ENCODE assay signal across 18 cellular contexts in genomic region chr2:120605231-120605935, GRCh38.
DNase-seq lines count a peak whose midpoint lies in the region; ATAC-seq and TF ChIP-seq lines count a peak whose summit lies in the region.
"Had no signal": no experiment of that assay in that cellular context is flagged by ENCODE, and none has a peak within 500 bp of the region (broad histone marks: within the 10 kb centered on the region; RNA-seq: fewer than 3 reads in every experiment).

No MANE protein-coding gene starts in this region.

- no peaks in the 10 kb centered on the region for H3K36me3 ChIP-seq in upper lobe of left lung
- H3K36me3 ChIP-seq: tibial artery had no signal

- no peak for TF ChIP-seq CTCF in upper lobe of left lung (IDR thresholded peaks at IDR 0.05)

- DNase-seq in SIG-M5 treated with dmso at 0.1 percent for 504 hours (lab: John Stamatoyannopoulos, UW; ENCODE audit: unreplicated experiment) (peak; percentile 68), SIG-M5 (lab: John Stamatoyannopoulos, UW) (no peak), NCI-H2196 treated with DMSO at 0.1 percent for 48 hours (lab: John Stamatoyannopoulos, UW; ENCODE audit: unreplicated experiment) (peak; percentile 60), dermis blood vessel endothelial cell (peak; percentile 19), upper lobe of left lung (peak in 1 of 2 donors; percentile 64), T-helper 17 cell (no peak)
- DNase-seq: ACHN; activated T-cell treated with anti-CD3 and anti-CD28 coated beads, Interleukin-2, amount 50 U/mL, for 4 hours; COR-L47; mesenchymal stem cell; NCI-H446; stimulated activated CD4-positive, alpha-beta T cell treated with anti-CD3 and anti-CD28 coated beads, Interleukin-4, amount 100 ng/mL, for 4 hours had no signal

- no peak for TF ChIP-seq EP300 in upper lobe of left lung (IDR thresholded peaks at IDR 0.05)

- H3K4me3 ChIP-seq in upper lobe of left lung = no peak overlapping the region
- H3K4me3 ChIP-seq: tibial artery had no signal

- ATAC-seq in upper lobe of left lung (ENCODE audit: low FRiP score in 2 of 2) (peak; percentile 28 to 61), T-helper 17 cell (no peak), HG03457 (IDR thresholded peaks at IDR 0.05; ENCODE audit: unreplicated experiment) (no peak), HG03565 (IDR thresholded peaks at IDR 0.05; ENCODE audit: unreplicated experiment) (no peak)
- ATAC-seq: activated T-cell treated with anti-CD3 and anti-CD28 coated beads, Interleukin-2, amount 50 U/mL, for 4 hours; sciatic nerve had no signal

- peaks cover 27% of the 10 kb centered on the region for H3K27me3 Mint-ChIP-seq in T-helper 17 cell

- WGBS in upper lobe of left lung, 2 donors = 59 to 67% methylated on average over 8 to 10 of the region's 10 CpGs

- H3K4me1 ChIP-seq in upper lobe of left lung = no peaks in the 10 kb centered on the region

- H3K27me3 ChIP-seq in upper lobe of left lung = no peaks in the 10 kb centered on the region
- H3K27me3 ChIP-seq: tibial artery had no signal

- H3K9me3 ChIP-seq in upper lobe of left lung (no peaks in the 10 kb centered on the region), T-helper 17 cell (ENCODE audit: control insufficient read depth, low read length, poor library complexity, severe bottlenecking) (no peaks in the 10 kb centered on the region)
- H3K9me3 ChIP-seq: tibial artery had no signal

- H3K27ac ChIP-seq in upper lobe of left lung = no peak overlapping the region
- H3K27ac ChIP-seq: tibial artery had no signal

- no peak for TF ChIP-seq POLR2A in upper lobe of left lung (IDR thresholded peaks at IDR 0.05)

- no peak overlapping the region for H3K4me3 Mint-ChIP-seq in T-helper 17 cell
- H3K4me3 Mint-ChIP-seq: activated T-cell treated with anti-CD3 and anti-CD28 coated beads, Interleukin-2, amount 50 U/mL, for 4 hours; central memory CD8-positive, alpha-beta T cell; neural crest cell had no signal

- H3K4me1 Mint-ChIP-seq in T-helper 17 cell = peaks cover 6% of the 10 kb centered on the region
- H3K4me1 Mint-ChIP-seq: central memory CD8-positive, alpha-beta T cell had no signal

- no peak overlapping the region for H3K27ac Mint-ChIP-seq in T-helper 17 cell

- H3K36me3 Mint-ChIP-seq in T-helper 17 cell (ENCODE audit: low read depth) = no peaks in the 10 kb centered on the region

Comparison
In these comparisons a context has a peak if more than half of its experiments do, and no peak if none do; other contexts are left out.
1. DNase-seq: peak in SIG-M5 treated with dmso at 0.1 percent for 504 hours (single experiment), NCI-H2196 treated with DMSO at 0.1 percent for 48 hours (single experiment) and dermis blood vessel endothelial cell (single experiment); none in SIG-M5 (single experiment) and T-helper 17 cell (0 of 3).
2. ATAC-seq: peak in upper lobe of left lung (2 of 2); none in T-helper 17 cell (single experiment), HG03457 (single experiment) and HG03565 (single experiment).